ENCODE assay signal across 35 cellular contexts in genomic region chr14:98835051-98835824, GRCh38.
"Had no signal": no experiment of that assay in that cellular context is flagged by ENCODE, and none has a peak within 500 bp of the region (broad histone marks: within the 10 kb centered on the region; RNA-seq: fewer than 3 reads in every experiment).

No MANE protein-coding gene starts in this region.

- H3K9me3 ChIP-seq: esophagus squamous epithelium, lower lobe of right lung, mucosa of descending colon, pancreas, prostate gland, upper lobe of left lung had no signal

- FAIRE-seq: endometrium, frontal cortex, islet of Langerhans, pancreas, small intestine, TTC549 had no signal

- DNase-seq: activated CD4-positive, alpha-beta T cell treated with anti-CD3 and anti-CD28 coated beads, Interleukin-2, amount 10 ng/mL, durations not matched to agents 7 days and 5 days; activated CD4-positive, CD25-positive, alpha-beta regulatory T cell treated with anti-CD3 and anti-CD28 coated beads, Interleukin-2, amount 50 U/mL, for 72 hours; activated CD8-positive, alpha-beta T cell treated with anti-CD3 and anti-CD28 coated beads for 36 hours; activated gamma-delta T cell treated with Interleukin-2 at 50 U/mL for 16 hours; activated naive CD8-positive, alpha-beta T cell treated with anti-CD3 and anti-CD28 coated beads, Interleukin-2, amount 50 U/mL, for 24 hours; activated T-cell treated with anti-CD3 and anti-CD28 coated beads, Interleukin-2, amount 50 U/mL, for 4 hours; amygdala; dermis blood vessel endothelial cell; effector CD4-positive, alpha-beta T cell; esophagus squamous epithelium; left lung; lower lobe of right lung; mucosa of descending colon; nephron progenitor cell; pancreas; retina; sigmoid colon; small intestine; stimulated activated CD4-positive, alpha-beta T cell treated with anti-CD3 and anti-CD28 coated beads, Interleukin-4, amount 100 ng/mL, for 24 hours; stimulated activated naive CD8-positive, alpha-beta T cell treated with anti-CD3 and anti-CD28 coated beads, Interleukin-15, amount 100 ng/mL, for 72 hours; substantia nigra; T-helper 9 cell; upper lobe of left lung; WERI-Rb-1 had no signal

- H3K27me3 ChIP-seq: esophagus squamous epithelium, left lung, pancreas, sigmoid colon, upper lobe of left lung had no signal

- ATAC-seq: activated CD8-positive, alpha-beta T cell treated with anti-CD3 and anti-CD28 coated beads for 36 hours; activated naive CD8-positive, alpha-beta T cell treated with anti-CD3 and anti-CD28 coated beads, Interleukin-2, amount 50 U/mL, for 24 hours; activated T-cell treated with anti-CD3 and anti-CD28 coated beads, Interleukin-2, amount 50 U/mL, for 4 hours; activated T-helper 17 cell treated with anti-CD3 and anti-CD28 coated beads, Interleukin-2, amount 50 U/mL, for 72 hours; left lung; lower lobe of right lung; mucosa of descending colon; pancreas; stimulated activated memory B cell treated with anti-CD40 and anti-IgM and Interleukin-4, amounts not matched to agents 10 μg/mL and 1 μg/mL and 100 μg/mL, for 72 hours; stimulated activated naive CD8-positive, alpha-beta T cell treated with anti-CD3 and anti-CD28 coated beads, Interleukin-15, amount 100 ng/mL, for 72 hours had no signal

- H3K4me3 Mint-ChIP-seq: activated CD4-positive, alpha-beta T cell treated with anti-CD3 and anti-CD28 coated beads, Interleukin-2, amount 10 ng/mL, durations not matched to agents 7 days and 5 days; activated CD8-positive, alpha-beta T cell treated with anti-CD3 and anti-CD28 coated beads for 36 hours; activated naive CD4-positive, alpha-beta T cell treated with anti-CD3 and anti-CD28 coated beads, Interleukin-2, amount 50 U/mL, for 24 hours; activated naive CD8-positive, alpha-beta T cell treated with anti-CD3 and anti-CD28 coated beads, Interleukin-2, amount 50 U/mL, for 24 hours; activated T-cell treated with anti-CD3 and anti-CD28 coated beads, Interleukin-2, amount 50 U/mL, for 4 hours; activated T-helper 17 cell treated with anti-CD3 and anti-CD28 coated beads, Interleukin-2, amount 50 U/mL, for 72 hours; central memory CD8-positive, alpha-beta T cell; nephron progenitor cell; stimulated activated memory B cell treated with anti-CD40 and anti-IgM and Interleukin-4, amounts not matched to agents 10 μg/mL and 1 μg/mL and 100 μg/mL, for 72 hours; stimulated activated naive CD8-positive, alpha-beta T cell treated with anti-CD3 and anti-CD28 coated beads, Interleukin-15, amount 100 ng/mL, for 72 hours; T-helper 1 cell treated with Interleukin-12 subunit alpha and Interleukin-12 subunit beta and Interleukin-4 antibody, amounts not matched to agents 30 μg/mL and 1 μg/mL, for 36 hours had no signal

- H3K27ac ChIP-seq: epithelial cell of prostate, esophagus squamous epithelium, left lung, lower lobe of right lung, pancreas, prostate gland, sigmoid colon, upper lobe of left lung, WERI-Rb-1 had no signal

- H3K4me3 ChIP-seq: esophagus squamous epithelium, left lung, lower lobe of right lung, mucosa of descending colon, pancreas, prostate gland, sigmoid colon, upper lobe of left lung had no signal

- H3K9me3 Mint-ChIP-seq: activated CD4-positive, alpha-beta T cell treated with anti-CD3 and anti-CD28 coated beads, Interleukin-2, amount 10 ng/mL, durations not matched to agents 7 days and 5 days; activated CD8-positive, alpha-beta T cell treated with anti-CD3 and anti-CD28 coated beads for 36 hours; activated naive CD4-positive, alpha-beta T cell treated with anti-CD3 and anti-CD28 coated beads, Interleukin-2, amount 50 U/mL, for 24 hours; activated naive CD8-positive, alpha-beta T cell treated with anti-CD3 and anti-CD28 coated beads, Interleukin-2, amount 50 U/mL, for 24 hours; activated T-cell treated with anti-CD3 and anti-CD28 coated beads, Interleukin-2, amount 50 U/mL, for 4 hours; activated T-helper 17 cell treated with anti-CD3 and anti-CD28 coated beads, Interleukin-2, amount 50 U/mL, for 72 hours; central memory CD8-positive, alpha-beta T cell; stimulated activated naive CD8-positive, alpha-beta T cell treated with anti-CD3 and anti-CD28 coated beads, Interleukin-15, amount 100 ng/mL, for 72 hours; T-helper 1 cell treated with Interleukin-12 subunit alpha and Interleukin-12 subunit beta and Interleukin-4 antibody, amounts not matched to agents 30 μg/mL and 1 μg/mL, for 36 hours had no signal

- H3K36me3 Mint-ChIP-seq: activated naive CD4-positive, alpha-beta T cell treated with anti-CD3 and anti-CD28 coated beads, Interleukin-2, amount 50 U/mL, for 24 hours; stimulated activated memory B cell treated with anti-CD40 and anti-IgM and Interleukin-4, amounts not matched to agents 10 μg/mL and 1 μg/mL and 100 μg/mL, for 72 hours had no signal

- H3K36me3 ChIP-seq: esophagus squamous epithelium, left lung, lower lobe of right lung, pancreas, prostate gland, sigmoid colon, upper lobe of left lung, WERI-Rb-1 had no signal

- H3K27me3 Mint-ChIP-seq: activated CD4-positive, alpha-beta T cell treated with anti-CD3 and anti-CD28 coated beads, Interleukin-2, amount 10 ng/mL, durations not matched to agents 7 days and 5 days; activated CD8-positive, alpha-beta T cell treated with anti-CD3 and anti-CD28 coated beads for 36 hours; activated naive CD4-positive, alpha-beta T cell treated with anti-CD3 and anti-CD28 coated beads, Interleukin-2, amount 50 U/mL, for 24 hours; activated naive CD8-positive, alpha-beta T cell treated with anti-CD3 and anti-CD28 coated beads, Interleukin-2, amount 50 U/mL, for 24 hours; activated T-helper 17 cell treated with anti-CD3 and anti-CD28 coated beads, Interleukin-2, amount 50 U/mL, for 72 hours; central memory CD8-positive, alpha-beta T cell; stimulated activated memory B cell treated with anti-CD40 and anti-IgM and Interleukin-4, amounts not matched to agents 10 μg/mL and 1 μg/mL and 100 μg/mL, for 72 hours; stimulated activated naive CD8-positive, alpha-beta T cell treated with anti-CD3 and anti-CD28 coated beads, Interleukin-15, amount 100 ng/mL, for 72 hours had no signal

- H3K27ac Mint-ChIP-seq: activated CD4-positive, alpha-beta T cell treated with anti-CD3 and anti-CD28 coated beads, Interleukin-2, amount 10 ng/mL, durations not matched to agents 7 days and 5 days; activated CD8-positive, alpha-beta T cell treated with anti-CD3 and anti-CD28 coated beads for 36 hours; activated naive CD4-positive, alpha-beta T cell treated with anti-CD3 and anti-CD28 coated beads, Interleukin-2, amount 50 U/mL, for 24 hours; activated naive CD8-positive, alpha-beta T cell treated with anti-CD3 and anti-CD28 coated beads, Interleukin-2, amount 50 U/mL, for 24 hours; activated T-helper 17 cell treated with anti-CD3 and anti-CD28 coated beads, Interleukin-2, amount 50 U/mL, for 72 hours; nephron progenitor cell; stimulated activated memory B cell treated with anti-CD40 and anti-IgM and Interleukin-4, amounts not matched to agents 10 μg/mL and 1 μg/mL and 100 μg/mL, for 72 hours; stimulated activated naive CD8-positive, alpha-beta T cell treated with anti-CD3 and anti-CD28 coated beads, Interleukin-15, amount 100 ng/mL, for 72 hours; T-helper 1 cell treated with Interleukin-12 subunit alpha and Interleukin-12 subunit beta and Interleukin-4 antibody, amounts not matched to agents 30 μg/mL and 1 μg/mL, for 36 hours had no signal

- H3K4me1 ChIP-seq: left lung, lower lobe of right lung, pancreas, prostate gland, sigmoid colon, upper lobe of left lung had no signal

- H3K4me1 Mint-ChIP-seq: activated CD4-positive, alpha-beta T cell treated with anti-CD3 and anti-CD28 coated beads, Interleukin-2, amount 10 ng/mL, durations not matched to agents 7 days and 5 days; activated naive CD4-positive, alpha-beta T cell treated with anti-CD3 and anti-CD28 coated beads, Interleukin-2, amount 50 U/mL, for 24 hours; activated naive CD8-positive, alpha-beta T cell treated with anti-CD3 and anti-CD28 coated beads, Interleukin-2, amount 50 U/mL, for 24 hours; activated T-helper 17 cell treated with anti-CD3 and anti-CD28 coated beads, Interleukin-2, amount 50 U/mL, for 72 hours; central memory CD8-positive, alpha-beta T cell; nephron progenitor cell; stimulated activated memory B cell treated with anti-CD40 and anti-IgM and Interleukin-4, amounts not matched to agents 10 μg/mL and 1 μg/mL and 100 μg/mL, for 72 hours; stimulated activated naive CD8-positive, alpha-beta T cell treated with anti-CD3 and anti-CD28 coated beads, Interleukin-15, amount 100 ng/mL, for 72 hours had no signal
